In the genomic region with DNA sequence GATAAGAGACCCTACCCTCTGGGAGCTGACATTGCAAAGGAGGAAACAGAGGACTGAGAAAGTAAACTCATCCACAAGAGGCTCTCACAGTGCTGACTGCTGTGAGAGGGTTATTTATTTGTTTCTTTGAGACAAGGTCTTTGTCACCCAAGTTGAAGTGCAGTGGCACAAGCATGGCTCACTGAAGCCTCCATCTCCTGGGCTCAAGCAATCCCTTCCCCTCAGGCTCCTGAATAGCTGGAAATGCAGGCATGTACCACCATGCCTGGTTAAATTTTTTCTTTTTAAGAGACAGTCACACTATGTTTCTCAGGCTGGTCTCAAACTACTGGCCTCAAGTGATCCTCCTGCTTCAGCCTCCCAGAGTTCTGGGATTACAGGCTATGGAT, we compare ENCODE assay signal across 1 cellular context.
A peak's percentile ranks its signal among the peaks of the same experiment; 100 is the strongest.
TF ChIP-seq lines count a peak whose summit lies in the region.

No MANE protein-coding gene starts in this region.

TF ChIP-seq in HEK293, 187 proteins besides CTCF, POLR2A, EP300 and RAD21:
- TF ChIP-seq, protein P1, sequence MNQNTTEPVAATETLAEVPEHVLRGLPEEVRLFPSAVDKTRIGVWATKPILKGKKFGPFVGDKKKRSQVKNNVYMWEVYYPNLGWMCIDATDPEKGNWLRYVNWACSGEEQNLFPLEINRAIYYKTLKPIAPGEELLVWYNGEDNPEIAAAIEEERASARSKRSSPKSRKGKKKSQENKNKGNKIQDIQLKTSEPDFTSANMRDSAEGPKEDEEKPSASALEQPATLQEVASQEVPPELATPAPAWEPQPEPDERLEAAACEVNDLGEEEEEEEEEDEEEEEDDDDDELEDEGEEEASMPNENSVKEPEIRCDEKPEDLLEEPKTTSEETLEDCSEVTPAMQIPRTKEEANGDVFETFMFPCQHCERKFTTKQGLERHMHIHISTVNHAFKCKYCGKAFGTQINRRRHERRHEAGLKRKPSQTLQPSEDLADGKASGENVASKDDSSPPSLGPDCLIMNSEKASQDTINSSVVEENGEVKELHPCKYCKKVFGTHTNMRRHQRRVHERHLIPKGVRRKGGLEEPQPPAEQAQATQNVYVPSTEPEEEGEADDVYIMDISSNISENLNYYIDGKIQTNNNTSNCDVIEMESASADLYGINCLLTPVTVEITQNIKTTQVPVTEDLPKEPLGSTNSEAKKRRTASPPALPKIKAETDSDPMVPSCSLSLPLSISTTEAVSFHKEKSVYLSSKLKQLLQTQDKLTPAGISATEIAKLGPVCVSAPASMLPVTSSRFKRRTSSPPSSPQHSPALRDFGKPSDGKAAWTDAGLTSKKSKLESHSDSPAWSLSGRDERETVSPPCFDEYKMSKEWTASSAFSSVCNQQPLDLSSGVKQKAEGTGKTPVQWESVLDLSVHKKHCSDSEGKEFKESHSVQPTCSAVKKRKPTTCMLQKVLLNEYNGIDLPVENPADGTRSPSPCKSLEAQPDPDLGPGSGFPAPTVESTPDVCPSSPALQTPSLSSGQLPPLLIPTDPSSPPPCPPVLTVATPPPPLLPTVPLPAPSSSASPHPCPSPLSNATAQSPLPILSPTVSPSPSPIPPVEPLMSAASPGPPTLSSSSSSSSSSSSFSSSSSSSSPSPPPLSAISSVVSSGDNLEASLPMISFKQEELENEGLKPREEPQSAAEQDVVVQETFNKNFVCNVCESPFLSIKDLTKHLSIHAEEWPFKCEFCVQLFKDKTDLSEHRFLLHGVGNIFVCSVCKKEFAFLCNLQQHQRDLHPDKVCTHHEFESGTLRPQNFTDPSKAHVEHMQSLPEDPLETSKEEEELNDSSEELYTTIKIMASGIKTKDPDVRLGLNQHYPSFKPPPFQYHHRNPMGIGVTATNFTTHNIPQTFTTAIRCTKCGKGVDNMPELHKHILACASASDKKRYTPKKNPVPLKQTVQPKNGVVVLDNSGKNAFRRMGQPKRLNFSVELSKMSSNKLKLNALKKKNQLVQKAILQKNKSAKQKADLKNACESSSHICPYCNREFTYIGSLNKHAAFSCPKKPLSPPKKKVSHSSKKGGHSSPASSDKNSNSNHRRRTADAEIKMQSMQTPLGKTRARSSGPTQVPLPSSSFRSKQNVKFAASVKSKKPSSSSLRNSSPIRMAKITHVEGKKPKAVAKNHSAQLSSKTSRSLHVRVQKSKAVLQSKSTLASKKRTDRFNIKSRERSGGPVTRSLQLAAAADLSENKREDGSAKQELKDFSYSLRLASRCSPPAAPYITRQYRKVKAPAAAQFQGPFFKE (tag by site-specific recombination; IDR thresholded peaks at IDR 0.05; ENCODE audit: borderline replicate concordance) = no peak
- TF ChIP-seq, protein P2, sequence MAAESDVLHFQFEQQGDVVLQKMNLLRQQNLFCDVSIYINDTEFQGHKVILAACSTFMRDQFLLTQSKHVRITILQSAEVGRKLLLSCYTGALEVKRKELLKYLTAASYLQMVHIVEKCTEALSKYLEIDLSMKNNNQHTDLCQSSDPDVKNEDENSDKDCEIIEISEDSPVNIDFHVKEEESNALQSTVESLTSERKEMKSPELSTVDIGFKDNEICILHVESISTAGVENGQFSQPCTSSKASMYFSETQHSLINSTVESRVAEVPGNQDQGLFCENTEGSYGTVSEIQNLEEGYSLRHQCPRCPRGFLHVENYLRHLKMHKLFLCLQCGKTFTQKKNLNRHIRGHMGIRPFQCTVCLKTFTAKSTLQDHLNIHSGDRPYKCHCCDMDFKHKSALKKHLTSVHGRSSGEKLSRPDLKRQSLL (tag by site-specific recombination; IDR thresholded peaks at IDR 0.05) = 0 out of 2 replicates have a peak, but pooled peaks have one; percentile 12
TF ChIP-seq in HEK293: peak in this region for 1.
